In genomic region chrX:2327423-2327822, GRCh38 we compare ENCODE assay signal across 22 cellular contexts.
"Had no signal": no experiment of that assay in that cellular context is flagged by ENCODE, and none has a peak within 500 bp of the region (broad histone marks: within the 10 kb centered on the region; RNA-seq: fewer than 3 reads in every experiment).

No MANE protein-coding gene starts in this region.

- H3K9ac ChIP-seq: SK-N-SH had no signal

- ATAC-seq: Panc1, PC-3 had no signal

- H3K27me3 ChIP-seq: MG63 had no signal

- H3K4me3 ChIP-seq: MG63 had no signal

- H3K9me3 ChIP-seq: MG63, SK-N-SH had no signal

- DNase-seq: IMR-90, Karpas-422, KG1, MG63, NCI-H1092, NCI-H1105 treated with DMSO at 0.1 percent for 48 hours, NCI-H1417 treated with DMSO at 0.1 percent for 48 hours, NCI-H146, NCI-H1694 treated with DMSO at 0.1 percent for 48 hours, NCI-H1930, NCI-H2081, NCI-H2107, NCI-H2227 treated with DMSO at 0.1 percent for 48 hours, NCI-H524 treated with DMSO at 0.1 percent for 48 hours, NCI-H69, NCI-H774, PC-3, SHP77, SK-N-SH, SW 1271 had no signal

- H3K4me2 ChIP-seq: SK-N-SH had no signal

- H3K27ac ChIP-seq: RWPE1 had no signal

- H3K36me3 ChIP-seq: MG63 had no signal
